ENCODE assay signal across 10 cellular contexts in genomic region chr4:7806080-7806630, GRCh38.
DNase-seq lines count a peak whose midpoint lies in the region; ATAC-seq and TF ChIP-seq lines count a peak whose summit lies in the region.
"Had no signal": no experiment of that assay in that cellular context is flagged by ENCODE, and none has a peak within 500 bp of the region (broad histone marks: within the 10 kb centered on the region; RNA-seq: fewer than 3 reads in every experiment).

No MANE protein-coding gene starts in this region.

- H3K27me3 ChIP-seq in iPS-20b (ENCODE audit: insufficient read depth, low read length), result no peaks in the 10 kb centered on the region
- peaks cover 87% of the 10 kb centered on the region for H3K27me3 ChIP-seq in MM.1S (replicated peaks; ENCODE audit: insufficient read depth, low read length)

- peak overlapping the region; percentile 22; the same call in 1 of the 2 replicates for H3K9ac ChIP-seq in iPS-20b (ENCODE audit: low read depth, low read length)
- H3K9ac ChIP-seq in MM.1S (ENCODE audit: low read length), result no peak overlapping the region

- H3K4me3 ChIP-seq in cardiac fibroblast (replicated peaks in 1 of 2; ENCODE audit: low read depth in 2 of 2, low read length in 2 of 2) (no peak overlapping the region), iPS-20b (ENCODE audit: low read length) (no peak overlapping the region), MM.1S (ENCODE audit: low read length) (no peak overlapping the region)

- peaks cover 26% of the 10 kb centered on the region for H3K4me1 ChIP-seq in iPS-20b (ENCODE audit: insufficient read depth, low read length)
- no peaks in the 10 kb centered on the region for H3K4me1 ChIP-seq in MM.1S (ENCODE audit: low read length)

- intact Hi-C loops in posterior cingulate gyrus (cut with DNase I), result no loop called here

- H3K36me3 ChIP-seq in iPS-20b (ENCODE audit: insufficient read depth, low read depth, low read length), result peaks cover 19% of the 10 kb centered on the region
- H3K36me3 ChIP-seq in MM.1S (replicated peaks; ENCODE audit: insufficient read depth, low read length), result no peaks in the 10 kb centered on the region

- H4K20me1 ChIP-seq in MM.1S (ENCODE audit: insufficient read depth, low read length), result no peaks in the 10 kb centered on the region

- H3K4me2 ChIP-seq in MM.1S (ENCODE audit: low read depth, low read length), result no peak overlapping the region

- no peaks in the 10 kb centered on the region for H3F3A ChIP-seq in MM.1S (ENCODE audit: insufficient read depth, low read length)

- DNase-seq in ELF-1 (ENCODE audit: low read depth, low spot score), result peak; percentile 32
- DNase-seq in cardiac fibroblast (ENCODE audit: low read depth in 2 of 2), result peak; percentile 81 to 95
- DNase-seq in posterior cingulate gyrus, result peak; percentile 55 to 93 (median 66)
- DNase-seq in MM.1S, result no peak
- DNase-seq in DMS53 treated with DMSO at 0.1 percent for 48 hours (lab: John Stamatoyannopoulos, UW; ENCODE audit: unreplicated experiment), result no peak
- DNase-seq in GM13977 (ENCODE audit: low spot score), result no peak
- DNase-seq: cortex of kidney, NCI-H2171 had no signal

- H3K9me2 ChIP-seq in MM.1S (replicated peaks; ENCODE audit: insufficient read depth, low read length), result no peaks in the 10 kb centered on the region

- H3K27ac ChIP-seq in iPS-20b (ENCODE audit: low read length) (peak overlapping the region; percentile 46), MM.1S (ENCODE audit: low read length) (no peak overlapping the region)

- H3K79me2 ChIP-seq in MM.1S (ENCODE audit: low read length), result no peaks in the 10 kb centered on the region

- H3K9me3 ChIP-seq in iPS-20b (ENCODE audit: insufficient read depth, low read depth, low read length), result no peaks in the 10 kb centered on the region
- H3K9me3 ChIP-seq in MM.1S (replicated peaks; ENCODE audit: insufficient read depth, low read length), result no peaks in the 10 kb centered on the region

- no peak overlapping the region for H2AFZ ChIP-seq in MM.1S (ENCODE audit: low read length)

- in situ Hi-C loops in GM13977 (cut with MboI; ENCODE audit: low pct_unique_long_range_greater_than_20kb, low sequenced_read_pairs, unreplicated experiment), result loop anchor here (10.0 kb wide), 1 partner anchor 179 kb away; no protein-coding TSS in a partner anchor

- TF ChIP-seq CTCF in cardiac fibroblast (IDR thresholded peaks at IDR 0.05; ENCODE audit: low read depth, low read length) (no peak), MM.1S (IDR thresholded peaks at IDR 0.05; ENCODE audit: low read length) (no peak), GM13977 (IDR thresholded peaks at IDR 0.05; ENCODE audit: extremely low read depth, insufficient read depth, missing control alignments) (no peak)

- no peak for ATAC-seq in GM21786 (IDR thresholded peaks at IDR 0.05; ENCODE audit: unreplicated experiment)

Comparison
In these comparisons a context has a peak if more than half of its experiments do, and no peak if none do; other contexts are left out.
1. DNase-seq: peak in ELF-1 (single experiment), cardiac fibroblast (2 of 2) and posterior cingulate gyrus (10 of 10); none in MM.1S (single experiment), DMS53 treated with DMSO at 0.1 percent for 48 hours (single experiment) and GM13977 (single experiment).